8 cellular contexts compared by ENCODE assay signal in the genomic region with DNA sequence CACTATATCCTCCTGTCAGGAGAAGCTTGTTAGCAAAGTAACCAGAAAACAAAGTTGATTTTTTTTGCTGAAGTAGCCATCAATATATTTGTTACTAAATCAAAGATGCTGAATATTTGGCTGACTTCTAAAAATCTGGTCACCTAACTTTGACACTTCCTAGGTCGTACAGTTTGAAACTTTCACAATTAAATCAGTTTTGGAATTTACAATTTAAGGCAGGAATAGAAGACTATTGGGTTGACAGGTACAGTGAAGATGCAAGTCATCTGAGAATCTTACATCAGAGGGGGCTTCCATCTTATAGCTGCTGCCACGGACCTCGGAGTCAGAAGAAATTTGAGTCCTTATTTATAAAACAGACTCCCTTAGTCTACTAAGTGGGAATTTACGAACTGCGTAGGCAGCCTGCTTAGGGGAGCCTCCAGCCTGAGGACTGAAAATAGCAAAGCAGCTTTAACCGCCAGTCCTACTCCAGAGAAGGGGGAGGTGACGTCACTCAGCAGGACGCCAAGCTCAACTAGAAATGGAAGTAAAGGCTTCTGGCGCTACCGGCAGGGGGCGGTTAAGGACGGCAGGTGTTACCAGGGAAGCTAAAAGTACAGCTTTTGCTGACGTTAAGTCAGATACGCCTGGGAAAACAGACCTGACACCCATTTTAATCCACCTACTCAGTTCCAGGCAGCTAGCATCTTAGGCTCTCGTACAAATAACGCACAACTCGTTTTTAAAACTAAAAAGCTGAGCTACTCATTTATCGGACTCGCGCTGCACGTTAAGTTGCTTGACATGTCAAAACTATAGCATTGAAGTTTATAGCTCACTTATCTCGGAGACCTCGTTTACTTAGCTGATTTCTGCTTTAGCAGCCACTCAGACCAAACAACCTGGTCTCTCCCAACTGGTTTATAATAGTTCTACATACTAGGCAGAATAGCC.
A peak's percentile ranks its signal among the peaks of the same experiment; 100 is the strongest.
DNase-seq lines count a peak whose midpoint lies in the region; ATAC-seq and TF ChIP-seq lines count a peak whose summit lies in the region.

No MANE protein-coding gene starts in this region.

- H3K36me3 ChIP-seq in SK-N-MC (ENCODE audit: insufficient read depth, low read length) (no peaks in the 10 kb centered on the region), ovary (no peaks in the 10 kb centered on the region)

- ATAC-seq in Right ventricle myocardium inferior = peak; percentile 66

- DNase-seq in GF-D8 (lab: John Stamatoyannopoulos, UW) (peak; percentile 80), HFFc6 (peak; percentile 93), NCI-H1048 (lab: John Stamatoyannopoulos, UW) (peak; percentile 93), SK-N-MC (ENCODE audit: low read depth, low spot score) (no peak), Right ventricle myocardium inferior (ENCODE audit: missing footprints) (peak; percentile 95), ovary (peak; percentile 94 to 98 (median 97)), type B pancreatic cell (ENCODE audit: extremely low spot score, unreplicated experiment) (peak; percentile 93)

- intact Hi-C loops in Right ventricle myocardium inferior (cut with DNase I) (loop anchor here (2.0 to 10.0 kb wide), 7 partner anchors 19 to 1809 kb away; a partner anchor contains a TSS), ovary (cut with DNase I) (loop anchor here in 3 of 4 donors (10.0 kb wide), 3 partner anchors 169 to 1789 kb away; a partner anchor contains a TSS)

- H3K36me3 Mint-ChIP-seq in HFFc6 (ENCODE audit: low read depth) = no peaks in the 10 kb centered on the region
- H3K36me3 Mint-ChIP-seq in activated naive CD4-positive, alpha-beta T cell treated with anti-CD3 and anti-CD28 coated beads, Interleukin-2, amount 50 U/mL, for 24 hours = no peaks in the 10 kb centered on the region
- H3K36me3 Mint-ChIP-seq in type B pancreatic cell = no peaks in the 10 kb centered on the region

- TF ChIP-seq EP300 in ovary (IDR thresholded peaks at IDR 0.05) = no peak

- 0 to 1% (median 0%) methylated on average over 23 of the region's 23 CpGs for WGBS in ovary, 3 donors

- H3K4me3 Mint-ChIP-seq in HFFc6 (peak overlapping the region; percentile 89), type B pancreatic cell (peak overlapping the region; percentile 96)
- peak overlapping the region; percentile 86 for H3K4me3 Mint-ChIP-seq in activated naive CD4-positive, alpha-beta T cell treated with anti-CD3 and anti-CD28 coated beads, Interleukin-2, amount 50 U/mL, for 24 hours

- peaks cover 4% of the 10 kb centered on the region for H3K4me1 ChIP-seq in ovary (ENCODE audit: insufficient read depth)

- H3K27ac ChIP-seq in SK-N-MC (peak overlapping the region; percentile 76), ovary (peak overlapping the region; percentile 66 to 88)

- H3K27me3 ChIP-seq in ovary = no peaks in the 10 kb centered on the region

- H3K4me1 Mint-ChIP-seq in HFFc6 (ENCODE audit: low read depth) (peaks cover 86% of the 10 kb centered on the region), type B pancreatic cell (ENCODE audit: unreplicated experiment) (peaks cover 44% of the 10 kb centered on the region)
- peaks cover 64% of the 10 kb centered on the region for H3K4me1 Mint-ChIP-seq in activated naive CD4-positive, alpha-beta T cell treated with anti-CD3 and anti-CD28 coated beads, Interleukin-2, amount 50 U/mL, for 24 hours

- H3K27ac Mint-ChIP-seq in HFFc6 = peak overlapping the region; percentile 92
- H3K27ac Mint-ChIP-seq in activated naive CD4-positive, alpha-beta T cell treated with anti-CD3 and anti-CD28 coated beads, Interleukin-2, amount 50 U/mL, for 24 hours = peak overlapping the region; percentile 96
- peak overlapping the region; percentile 98 for H3K27ac Mint-ChIP-seq in type B pancreatic cell

- peak; percentile 56 for TF ChIP-seq POLR2A in ovary (IDR thresholded peaks at IDR 0.05)

- H3K9me3 Mint-ChIP-seq in HFFc6 (no peaks in the 10 kb centered on the region), type B pancreatic cell (no peaks in the 10 kb centered on the region)
- H3K9me3 Mint-ChIP-seq in activated naive CD4-positive, alpha-beta T cell treated with anti-CD3 and anti-CD28 coated beads, Interleukin-2, amount 50 U/mL, for 24 hours = no peaks in the 10 kb centered on the region

- H3K9me3 ChIP-seq in SK-N-MC (ENCODE audit: low read depth, low read length) (no peaks in the 10 kb centered on the region), ovary (no peaks in the 10 kb centered on the region)

- peak overlapping the region; percentile 93 for H3K4me3 ChIP-seq in SK-N-MC
- peak overlapping the region; percentile 77 for H3K4me3 ChIP-seq in ovary

- H3K9ac ChIP-seq in SK-N-MC (ENCODE audit: insufficient read length) = peak overlapping the region; percentile 86

- H3K27me3 Mint-ChIP-seq in HFFc6 (ENCODE audit: insufficient read depth) = peaks cover 7% of the 10 kb centered on the region
- H3K27me3 Mint-ChIP-seq in activated naive CD4-positive, alpha-beta T cell treated with anti-CD3 and anti-CD28 coated beads, Interleukin-2, amount 50 U/mL, for 24 hours = no peaks in the 10 kb centered on the region
- H3K27me3 Mint-ChIP-seq in type B pancreatic cell = peaks cover 4% of the 10 kb centered on the region

- TF ChIP-seq CTCF in HFFc6 (IDR thresholded peaks at IDR 0.05) (peak; percentile 94), ovary (IDR thresholded peaks at IDR 0.05) (peak; percentile 33 to 97 (median 91)), type B pancreatic cell (conservative IDR thresholded peaks at IDR 0.05) (peak; percentile 90)
